Comparison of ENCODE assay signal across 17 cellular contexts in genomic region chr5:135429326-135429725, GRCh38. TPM values are rescaled to one million over a fixed set of nuclear protein-coding genes. Genes with fewer than 3 reads are reported as not detected.
DNase-seq lines count a peak whose midpoint lies in the region; ATAC-seq and TF ChIP-seq lines count a peak whose summit lies in the region.
"Had no signal": no experiment of that assay in that cellular context is flagged by ENCODE, and none has a peak within 500 bp of the region (broad histone marks: within the 10 kb centered on the region; RNA-seq: fewer than 3 reads in every experiment).

No MANE protein-coding gene starts in this region.

- no peak overlapping the region for H3K18ac ChIP-seq in mesenchymal stem cell (ENCODE audit: low read depth in 1 of 2, low read length in 2 of 2)

- CTCF ChIA-PET in MCF 10A (lab: Yijun Ruan, JAX) = interaction anchor here (0.7 kb wide), 1 partner anchor 125 kb away, joined by 3 read pairs; no protein-coding TSS in a partner anchor

- H3K4me3 Mint-ChIP-seq in MCF 10A (ENCODE audit: unreplicated experiment) = no peak overlapping the region
- H3K4me3 Mint-ChIP-seq: activated naive CD4-positive, alpha-beta T cell treated with anti-CD3 and anti-CD28 coated beads, Interleukin-2, amount 50 U/mL, for 24 hours had no signal

- H3K27me3 Mint-ChIP-seq in MCF 10A (ENCODE audit: insufficient read depth, unreplicated experiment) = no peaks in the 10 kb centered on the region

- peaks cover 18% of the 10 kb centered on the region for H3K9me3 ChIP-seq in BLaER1
- no peaks in the 10 kb centered on the region for H3K9me3 ChIP-seq in fibroblast of lung (ENCODE audit: control insufficient read depth, insufficient read depth, low read depth, low read length)
- peaks cover 13% of the 10 kb centered on the region for H3K9me3 ChIP-seq in mesenchymal stem cell (ENCODE audit: control insufficient read depth, low read length)
- H3K9me3 ChIP-seq: neutrophil had no signal

- intact Hi-C loops in MCF 10A (cut with micrococcal nuclease) = loop anchor here (5.0 to 10.0 kb wide), 3 partner anchors 42 to 222 kb away; no protein-coding TSS in a partner anchor

- H2BK120ac ChIP-seq in mesenchymal stem cell (ENCODE audit: low read depth, low read length) = no peak overlapping the region

- H3K4me2 ChIP-seq in BLaER1 (peak overlapping the region; percentile 59), fibroblast of lung (ENCODE audit: extremely low read depth, insufficient read depth, low read length) (no peak overlapping the region), mesenchymal stem cell (ENCODE audit: low read length, poor library complexity, severe bottlenecking) (no peak overlapping the region)

- TF ChIP-seq CTCF in fibroblast of lung (conservative IDR thresholded peaks at IDR 0.05 in 1 of 2, IDR thresholded peaks at IDR 0.05 in 1 of 2; ENCODE audit: low read depth in 1 of 2, low read length in 2 of 2) (no peak), MCF 10A (IDR thresholded peaks at IDR 0.05; ENCODE audit: unreplicated experiment) (no peak)

- no peak overlapping the region for H3K27ac Mint-ChIP-seq in MCF 10A (ENCODE audit: low read depth, unreplicated experiment)
- H3K27ac Mint-ChIP-seq: activated naive CD4-positive, alpha-beta T cell treated with anti-CD3 and anti-CD28 coated beads, Interleukin-2, amount 50 U/mL, for 24 hours had no signal

- H4K20me1 ChIP-seq in BLaER1 (no peaks in the 10 kb centered on the region), fibroblast of lung (ENCODE audit: control insufficient read depth, extremely low read depth, insufficient read depth, low read length) (no peaks in the 10 kb centered on the region)

- no peaks in the 10 kb centered on the region for H3K4me1 Mint-ChIP-seq in MCF 10A (ENCODE audit: insufficient read depth, unreplicated experiment)

- no peak overlapping the region for H3K14ac ChIP-seq in mesenchymal stem cell (ENCODE audit: low read length in 2 of 2)

- H3K36me3 ChIP-seq in BLaER1 (no peaks in the 10 kb centered on the region), fibroblast of lung (ENCODE audit: control insufficient read depth, insufficient read depth, low read length) (no peaks in the 10 kb centered on the region), mesenchymal stem cell (ENCODE audit: control insufficient read depth in 1 of 2, insufficient read depth in 2 of 2, low read depth in 1 of 2, low read length in 2 of 2) (no peaks in the 10 kb centered on the region)
- H3K36me3 ChIP-seq: neutrophil had no signal

- BruUV-seq in MCF 10A (replicated peaks; lab: Mats Ljungman, UMichigan) = no TSS peak

- no peaks in the 10 kb centered on the region for H3K79me2 ChIP-seq in fibroblast of lung (ENCODE audit: control insufficient read depth, insufficient read depth, low read length)

- H3K36me3 Mint-ChIP-seq in MCF 10A (ENCODE audit: insufficient read depth, unreplicated experiment) = no peaks in the 10 kb centered on the region
- H3K36me3 Mint-ChIP-seq: activated naive CD4-positive, alpha-beta T cell treated with anti-CD3 and anti-CD28 coated beads, Interleukin-2, amount 50 U/mL, for 24 hours had no signal

- ATAC-seq in HG03571 (IDR thresholded peaks at IDR 0.05; ENCODE audit: unreplicated experiment) (no peak), HG03025 (IDR thresholded peaks at IDR 0.05; ENCODE audit: low FRiP score, unreplicated experiment) (no peak)

- H3K4me3 ChIP-seq in BLaER1 (no peak overlapping the region), fibroblast of lung (replicated peaks in 1 of 4; ENCODE audit: control extremely low read depth in 1 of 4, insufficient read depth in 1 of 4, low read depth in 3 of 4, low read length in 4 of 4) (no peak overlapping the region), mesenchymal stem cell (ENCODE audit: insufficient read depth in 1 of 2, low read depth in 1 of 2, low read length in 2 of 2) (peak overlapping the region in 1 of 2 experiments; percentile 23)

- peaks cover 7% of the 10 kb centered on the region for H3K9me3 Mint-ChIP-seq in MCF 10A (ENCODE audit: unreplicated experiment)

- no peaks in the 10 kb centered on the region for H3K79me1 ChIP-seq in mesenchymal stem cell (replicated peaks; ENCODE audit: low read length, poor library complexity, severe bottlenecking)

- POLR2A ChIA-PET in MCF 10A (lab: Yijun Ruan, JAX) = interaction anchor here (0.6 kb wide), 1 partner anchor 184 kb away, joined by 3 read pairs; no protein-coding TSS in a partner anchor

- H2BK15ac ChIP-seq in mesenchymal stem cell (ENCODE audit: low read depth, poor library complexity, severe bottlenecking) = no peak overlapping the region

- DNase-seq in NCI-H2029 treated with DMSO at 0.1 percent for 48 hours (lab: John Stamatoyannopoulos, UW) (peak; percentile 11), fibroblast of lung (ENCODE audit: low read depth in 2 of 2) (peak; percentile 42 to 46), mesenchymal stem cell (peak; percentile 6), MCF 10A (ENCODE audit: unreplicated experiment) (no peak), middle frontal gyrus (ENCODE audit: extremely low spot score, low spot score) (no peak)
- DNase-seq: activated CD4-positive, CD25-positive, alpha-beta regulatory T cell; central memory CD4-positive, alpha-beta T cell; mammary epithelial cell; NCI-H2171; OCI-M1; stimulated activated CD4-positive, alpha-beta T cell treated with anti-CD3 and anti-CD28 coated beads, Interleukin-15, amount 100 ng/mL, for 24 hours; trophoblast cell had no signal

- H4K8ac ChIP-seq in mesenchymal stem cell (ENCODE audit: low read length) = no peak overlapping the region

- no peaks in the 10 kb centered on the region for H3K27me3 ChIP-seq in BLaER1
- H3K27me3 ChIP-seq in fibroblast of lung (ENCODE audit: control insufficient read depth, insufficient read depth, low read length) = no peaks in the 10 kb centered on the region
- H3K27me3 ChIP-seq in mesenchymal stem cell (ENCODE audit: control insufficient read depth in 1 of 2, insufficient read depth in 1 of 2, low read length in 2 of 2) = peaks cover 0 to 19% of the 10 kb centered on the region in 2 experiments
- H3K27me3 ChIP-seq: neutrophil had no signal

- no peak overlapping the region for H3K23ac ChIP-seq in mesenchymal stem cell (ENCODE audit: low read length in 2 of 2)

- peak overlapping the region; percentile 64 for H3K27ac ChIP-seq in BLaER1
- no peak overlapping the region for H3K27ac ChIP-seq in fibroblast of lung (ENCODE audit: insufficient read depth, low read length)
- H3K27ac ChIP-seq in mesenchymal stem cell (ENCODE audit: low read length, poor library complexity, severe bottlenecking) = no peak overlapping the region
- H3K27ac ChIP-seq: neutrophil had no signal

- no peak overlapping the region for H2BK5ac ChIP-seq in mesenchymal stem cell (ENCODE audit: low read depth, low read length, poor library complexity, severe bottlenecking)

- no peak overlapping the region for H2AFZ ChIP-seq in fibroblast of lung (ENCODE audit: low read length)
- no peak overlapping the region for H2AFZ ChIP-seq in mesenchymal stem cell (ENCODE audit: low read depth, low read length)

- H3K9ac ChIP-seq in BLaER1 (no peak overlapping the region), fibroblast of lung (ENCODE audit: insufficient read depth, low read length) (no peak overlapping the region), mesenchymal stem cell (ENCODE audit: low read length) (peak overlapping the region; percentile 70)

- WGBS in mesenchymal stem cell = 16% methylated on average over 6 of the region's 6 CpGs

- H2AK5ac ChIP-seq in mesenchymal stem cell (ENCODE audit: low read length, severe bottlenecking) = no peak overlapping the region

- H4K91ac ChIP-seq in mesenchymal stem cell (ENCODE audit: low read length) = no peak overlapping the region

- no peak overlapping the region for H2BK12ac ChIP-seq in mesenchymal stem cell (ENCODE audit: low read length in 2 of 2)

- no peak overlapping the region for H3K4ac ChIP-seq in mesenchymal stem cell (ENCODE audit: low read depth in 1 of 2, low read length in 2 of 2)

- H3K4me1 ChIP-seq in BLaER1 = peaks cover 83% of the 10 kb centered on the region
- H3K4me1 ChIP-seq in fibroblast of lung (ENCODE audit: control insufficient read depth, extremely low read depth, insufficient read depth, low read length) = peaks cover 6% of the 10 kb centered on the region
- peaks cover 5% of the 10 kb centered on the region for H3K4me1 ChIP-seq in mesenchymal stem cell (ENCODE audit: control insufficient read depth, insufficient read depth, low read depth, low read length)

RNA-seq across cellular contexts. Expression of gene DCANP1, which starts 17.8 kb away (rescaled TPM):
- total RNA-seq in fibroblast of lung (not detected in 2 replicates), MCF 10A (2022) (not detected in 2 replicates)
- polyA plus RNA-seq in fibroblast of lung = not detected in 2 replicates
- not detected in 2 replicates for polyA plus RNA-seq in fibroblast of lung (2012)
- 0.52 TPM in 1 of 2 replicates, not detected in the other for polyA minus RNA-seq in fibroblast of lung (ENCODE audit: low replicate concordance)
- polyA plus RNA-seq in mesenchymal stem cell (2013, experiment 1 of 2) = not detected
- not detected for polyA plus RNA-seq in mesenchymal stem cell (2013, experiment 2 of 2)
- total RNA-seq: mammary epithelial cell had no signal
- polyA plus RNA-seq: mammary epithelial cell had no signal

RNA-seq across cellular contexts. Expression of gene TIFAB, which starts 22.8 kb away (rescaled TPM):
- not detected in 2 replicates for total RNA-seq in fibroblast of lung
- not detected in 2 replicates for polyA plus RNA-seq in fibroblast of lung
- polyA plus RNA-seq in fibroblast of lung (2012) = not detected in 2 replicates
- polyA minus RNA-seq in fibroblast of lung (ENCODE audit: low replicate concordance) = not detected in 2 replicates
- not detected for polyA plus RNA-seq in mesenchymal stem cell (2013, experiment 1 of 2)
- not detected for polyA plus RNA-seq in mesenchymal stem cell (2013, experiment 2 of 2)
- not detected in 2 replicates for total RNA-seq in MCF 10A (2022)
- total RNA-seq: mammary epithelial cell had no signal
- polyA plus RNA-seq: mammary epithelial cell had no signal

RNA-seq across cellular contexts. Expression of gene MACROH2A1, which starts 30.3 kb away (rescaled TPM):
- total RNA-seq in fibroblast of lung (154 and 191 TPM in 2 replicates), MCF 10A (2022) (266 and 306 TPM in 2 replicates)
- polyA plus RNA-seq in fibroblast of lung = 95.6 and 128 TPM in 2 replicates
- polyA plus RNA-seq in fibroblast of lung (2012) = 82.3 and 119 TPM in 2 replicates
- polyA minus RNA-seq in fibroblast of lung (ENCODE audit: low replicate concordance) = 56.9 and 95.6 TPM in 2 replicates
- 114 TPM for polyA plus RNA-seq in mesenchymal stem cell (2013, experiment 1 of 2)
- polyA plus RNA-seq in mesenchymal stem cell (2013, experiment 2 of 2) = 113 TPM

Comparison
In these comparisons a context has a peak if more than half of its experiments do, and no peak if none do; other contexts are left out.
1. DNase-seq: peak in NCI-H2029 treated with DMSO at 0.1 percent for 48 hours (single experiment), fibroblast of lung (2 of 2) and mesenchymal stem cell (single experiment); none in MCF 10A (single experiment) and middle frontal gyrus (single experiment).